21 cellular contexts compared by ENCODE assay signal in genomic region chr20:50798650-50799049, GRCh38. TPM values are rescaled to one million over a fixed set of nuclear protein-coding genes. Genes with fewer than 3 reads are reported as not detected.
DNase-seq lines count a peak whose midpoint lies in the region; FAIRE-seq and TF ChIP-seq lines count a peak whose summit lies in the region.
"Had no signal": no experiment of that assay in that cellular context is flagged by ENCODE, and none has a peak within 500 bp of the region (broad histone marks: within the 10 kb centered on the region; RNA-seq: fewer than 3 reads in every experiment).

No MANE protein-coding gene starts in this region.

- peaks cover 6% of the 10 kb centered on the region for H3K4me1 Mint-ChIP-seq in neural crest cell

- H3K27me3 Mint-ChIP-seq in neural crest cell (ENCODE audit: low read depth) = no peaks in the 10 kb centered on the region

- no peak overlapping the region for H3K27ac ChIP-seq in effector memory CD4-positive, alpha-beta T cell (ENCODE audit: insufficient read depth, low read length, poor library complexity, severe bottlenecking)
- H3K27ac ChIP-seq: left ventricle myocardium inferior, parathyroid adenoma had no signal

- no peaks in the 10 kb centered on the region for H3K27me3 ChIP-seq in effector memory CD4-positive, alpha-beta T cell (replicated peaks; ENCODE audit: control insufficient read depth, insufficient read depth, low read length, poor library complexity, severe bottlenecking)

- H3K27ac Mint-ChIP-seq in neural crest cell (ENCODE audit: unreplicated experiment) = no peak overlapping the region

- DNase-seq in COLO668 (lab: John Stamatoyannopoulos, UW; ENCODE audit: unreplicated experiment) (peak; percentile 10), GM12892 (ENCODE audit: insufficient read length) (no peak), RCC 7860 (ENCODE audit: low spot score) (peak; percentile 25), neural crest cell (ENCODE audit: low read depth, low spot score) (no peak), activated gamma-delta T cell treated with Interleukin-2 at 50 U/mL for 16 hours (no peak), globus pallidus (ENCODE audit: low spot score) (no peak)
- no peak for DNase-seq in activated effector memory CD4-positive, alpha-beta T cell treated with Interleukin-2 at 50 U/mL for 16 hours
- no peak for DNase-seq in effector memory CD4-positive, alpha-beta T cell
- DNase-seq: activated CD4-positive, CD25-positive, alpha-beta regulatory T cell; activated effector memory CD4-positive, alpha-beta T cell treated with anti-CD3 and anti-CD28 coated beads, Interleukin-2, amount 50 U/mL, for 16 hours; AML-193; cortex of kidney; foreskin melanocyte; left ventricle myocardium inferior; NCI-H187 treated with DMSO at 0.1 percent for 48 hours; NCI-H446; Right ventricle myocardium superior; stimulated activated CD4-positive, alpha-beta T cell treated with anti-CD3 and anti-CD28 coated beads, Interleukin-4, amount 100 ng/mL, for 24 hours; T-helper 2 cell had no signal

- TF ChIP-seq CTCF in neural crest cell (conservative IDR thresholded peaks at IDR 0.05) = no peak

- H3K9me3 ChIP-seq in effector memory CD4-positive, alpha-beta T cell (ENCODE audit: control insufficient read depth, low read length) = no peaks in the 10 kb centered on the region
- H3K9me3 ChIP-seq: left ventricle myocardium inferior, thoracic aorta had no signal

- no peaks in the 10 kb centered on the region for H3K9me3 Mint-ChIP-seq in neural crest cell

- peak; percentile 61 for FAIRE-seq in GM12892 (lab: Jason Lieb, UNC)
- FAIRE-seq in RCC 7860 (lab: Jason Lieb, UNC) = no peak

- no peaks in the 10 kb centered on the region for H3K36me3 ChIP-seq in effector memory CD4-positive, alpha-beta T cell (ENCODE audit: control insufficient read depth, insufficient read depth, low read length)
- H3K36me3 ChIP-seq: left ventricle myocardium inferior, thoracic aorta had no signal

- H3K4me1 ChIP-seq in effector memory CD4-positive, alpha-beta T cell (ENCODE audit: control insufficient read depth, insufficient read depth, low read length, poor library complexity, severe bottlenecking) = peaks cover 15% of the 10 kb centered on the region
- H3K4me1 ChIP-seq: parathyroid adenoma had no signal

- H3K36me3 Mint-ChIP-seq in neural crest cell (ENCODE audit: low read depth) = no peaks in the 10 kb centered on the region

- no peak for TF ChIP-seq POLR2A in GM12892 (IDR thresholded peaks at IDR 0.05; ENCODE audit: low read depth, low read length)

- peak overlapping the region; percentile 5 for H3K4me3 Mint-ChIP-seq in neural crest cell

- no peak overlapping the region for H3K4me3 ChIP-seq in effector memory CD4-positive, alpha-beta T cell (ENCODE audit: insufficient read depth, low read depth, low read length, poor library complexity, severe bottlenecking)
- H3K4me3 ChIP-seq: left ventricle myocardium inferior, thoracic aorta had no signal

RNA-seq across cellular contexts. Expression of gene BCAS4, which starts 3.8 kb away (rescaled TPM):
- 54.0 TPM for polyA plus RNA-seq in GM12892 (2012; ENCODE audit: missing spikeins)
- 7.3 and 9.0 TPM in 2 replicates for total RNA-seq in neural crest cell

Comparison
In these comparisons a context has a peak if more than half of its experiments do, and no peak if none do; other contexts are left out.
1. DNase-seq: peak in COLO668 (single experiment) and RCC 7860 (single experiment); none in GM12892 (single experiment), neural crest cell (single experiment), activated effector memory CD4-positive, alpha-beta T cell treated with Interleukin-2 at 50 U/mL for 16 hours (single experiment), activated gamma-delta T cell treated with Interleukin-2 at 50 U/mL for 16 hours (single experiment), globus pallidus (single experiment) and effector memory CD4-positive, alpha-beta T cell (0 of 3).